Comparison of ENCODE assay signal across 14 cellular contexts in genomic region chr10:7445474-7446135, GRCh38. TPM values are rescaled to one million over a fixed set of nuclear protein-coding genes. Genes with fewer than 3 reads are reported as not detected.
DNase-seq lines count a peak whose midpoint lies in the region; ATAC-seq and TF ChIP-seq lines count a peak whose summit lies in the region.
"Had no signal": no experiment of that assay in that cellular context is flagged by ENCODE, and none has a peak within 500 bp of the region (broad histone marks: within the 10 kb centered on the region; RNA-seq: fewer than 3 reads in every experiment).

No MANE protein-coding gene starts in this region.

- H4K20me1 ChIP-seq in PC-9 (ENCODE audit: insufficient read depth): no peaks in the 10 kb centered on the region

- H3K79me2 ChIP-seq in PC-9 (ENCODE audit: low read depth): no peaks in the 10 kb centered on the region

- no peak for TF ChIP-seq CTCF in foreskin keratinocyte (conservative IDR thresholded peaks at IDR 0.05)
- TF ChIP-seq CTCF in PC-9 (conservative IDR thresholded peaks at IDR 0.05): no peak

- H3K9me2 ChIP-seq in PC-9 (ENCODE audit: insufficient read depth): no peaks in the 10 kb centered on the region

- no peak overlapping the region for H3K4me3 ChIP-seq in PC-9
- H3K4me3 ChIP-seq: cardiac muscle cell, vagina had no signal

- no peaks in the 10 kb centered on the region for H3K36me3 ChIP-seq in PC-9 (ENCODE audit: low read depth)
- H3K36me3 ChIP-seq: cardiac muscle cell, vagina had no signal

- no peak overlapping the region for H3K27ac ChIP-seq in foreskin keratinocyte
- no peak overlapping the region for H3K27ac ChIP-seq in PC-9
- H3K27ac ChIP-seq: cardiac muscle cell, RWPE1, vagina had no signal

- no TSS peak for BruUV-seq in PC-9 (replicated peaks; lab: Mats Ljungman, UMichigan)

- no peaks in the 10 kb centered on the region for H3K4me1 ChIP-seq in foreskin keratinocyte
- H3K4me1 ChIP-seq in PC-9 (replicated peaks; ENCODE audit: insufficient read depth): no peaks in the 10 kb centered on the region
- H3K4me1 ChIP-seq: vagina had no signal

- no peaks in the 10 kb centered on the region for H3K9me3 ChIP-seq in PC-9 (ENCODE audit: insufficient read depth, low read depth)

- no peak overlapping the region for H3K4me2 ChIP-seq in PC-9

- H3F3A ChIP-seq in PC-9 (ENCODE audit: insufficient read depth, low read depth): no peaks in the 10 kb centered on the region

- DNase-seq in medulla oblongata (ENCODE audit: extremely low spot score): peak; percentile 69
- no peak for DNase-seq in foreskin keratinocyte
- DNase-seq in activated CD4-positive, alpha-beta T cell treated with anti-CD3 and anti-CD28 coated beads, Interleukin-2, amount 50 U/mL, for 48 hours: no peak
- DNase-seq in PC-9: no peak
- no peak for DNase-seq in stimulated activated CD4-positive, alpha-beta T cell treated with anti-CD3 and anti-CD28 coated beads, Interleukin-2, amount 100 ng/mL, for 48 hours
- DNase-seq: DMS 273 treated with DMSO at 0.1 percent for 48 hours, natural killer cell, NCI-H187 had no signal

- peak; percentile 81 for ATAC-seq in GM18519 (IDR thresholded peaks at IDR 0.05; ENCODE audit: low FRiP score, unreplicated experiment)
- ATAC-seq in GM21717 (IDR thresholded peaks at IDR 0.05; ENCODE audit: unreplicated experiment): peak; percentile 57
- ATAC-seq in HG03460 (IDR thresholded peaks at IDR 0.05; ENCODE audit: unreplicated experiment): peak; percentile 61
- ATAC-seq in foreskin keratinocyte: no peak
- ATAC-seq: natural killer cell had no signal

- intact Hi-C loops in PC-9 (cut with micrococcal nuclease; ENCODE audit: unreplicated experiment): no loop called here

- POLR2A ChIA-PET in PC-9 (lab: Charles Lee; ENCODE audit: unreplicated experiment): no interaction called here

- H3K27me3 ChIP-seq in foreskin keratinocyte (no peaks in the 10 kb centered on the region), PC-9 (ENCODE audit: insufficient read depth, low read depth) (peaks cover 44% of the 10 kb centered on the region)
- H3K27me3 ChIP-seq: cardiac muscle cell, vagina had no signal

- no peak overlapping the region for H2AFZ ChIP-seq in PC-9

- CTCF ChIA-PET in PC-9 (lab: Charles Lee): no interaction called here

RNA-seq across cellular contexts. Expression of gene SFMBT2, which starts 34.8 kb away (rescaled TPM):
- 1.2 and 1.4 TPM in 2 replicates for total RNA-seq in foreskin keratinocyte
- 0.20 and 0.27 TPM in 2 replicates for polyA plus RNA-seq in foreskin keratinocyte
- 0.07 TPM in 1 of 2 replicates, not detected in the other for total RNA-seq in PC-9 (2021)
